In the genomic region with DNA sequence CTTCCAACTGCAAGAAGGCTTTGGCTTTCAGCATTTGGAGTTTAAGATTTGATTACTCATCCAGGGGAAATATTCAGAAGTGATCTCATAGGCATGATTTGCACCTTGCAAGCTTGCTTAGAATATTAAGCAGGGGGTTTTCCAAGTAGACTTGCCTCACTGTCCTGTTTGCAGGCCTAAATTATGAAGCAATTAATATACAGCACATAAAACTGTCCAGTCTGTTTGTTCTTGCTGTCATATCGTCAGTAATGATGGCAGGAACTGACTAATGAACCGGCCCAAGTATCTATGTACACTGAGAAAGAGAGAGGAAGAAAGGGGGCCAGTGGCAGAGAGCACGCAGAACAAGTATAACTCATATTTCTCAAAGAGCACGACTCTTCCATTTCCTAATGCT, we compare ENCODE assay signal across 9 cellular contexts.
DNase-seq lines count a peak whose midpoint lies in the region; ATAC-seq, FAIRE-seq and TF ChIP-seq lines count a peak whose summit lies in the region.
"Had no signal": no experiment of that assay in that cellular context is flagged by ENCODE, and none has a peak within 500 bp of the region (broad histone marks: within the 10 kb centered on the region; RNA-seq: fewer than 3 reads in every experiment).

No MANE protein-coding gene starts in this region.

- no peak for TF ChIP-seq CTCF in bronchial epithelial cell (IDR thresholded peaks at IDR 0.05; ENCODE audit: insufficient read depth, low read length, severe bottlenecking)
- TF ChIP-seq CTCF in nephron progenitor cell (IDR thresholded peaks at IDR 0.05), result no peak
- TF ChIP-seq CTCF in heart right ventricle (IDR thresholded peaks at IDR 0.05), result no peak

- 47 to 63% methylated on average over 4 of the region's 4 CpGs for WGBS in heart right ventricle, 2 donors

- H3K27ac Mint-ChIP-seq in nephron progenitor cell, result peak overlapping the region; percentile 97

- intact Hi-C loops in heart right ventricle (cut with DNase I), result no loop called here

- H3K27ac ChIP-seq in heart right ventricle, result no peak overlapping the region

- peaks cover 0 to 14% (median 0%) of the 10 kb centered on the region in 9 donors for H3K4me1 ChIP-seq in heart right ventricle

- ATAC-seq in GM18511 (IDR thresholded peaks at IDR 0.05; ENCODE audit: unreplicated experiment) (no peak), GM19035 (IDR thresholded peaks at IDR 0.05; ENCODE audit: unreplicated experiment) (no peak), heart right ventricle (no peak)

- no peaks in the 10 kb centered on the region for H3K36me3 ChIP-seq in bronchial epithelial cell (ENCODE audit: control insufficient read depth, insufficient read depth, low read length)
- H3K36me3 ChIP-seq in heart right ventricle, result no peaks in the 10 kb centered on the region

- no peak for FAIRE-seq in bronchial epithelial cell (lab: Jason Lieb, UNC)

- H3K4me3 ChIP-seq in bronchial epithelial cell (ENCODE audit: low read depth, low read length) (no peak overlapping the region), heart right ventricle (no peak overlapping the region)

- no peaks in the 10 kb centered on the region for H3K9me3 Mint-ChIP-seq in nephron progenitor cell

- H3K27me3 ChIP-seq in bronchial epithelial cell (ENCODE audit: control insufficient read depth, insufficient read depth, low read length), result no peaks in the 10 kb centered on the region
- H3K27me3 ChIP-seq in heart right ventricle, result no peaks in the 10 kb centered on the region

- peaks cover 11% of the 10 kb centered on the region for H3K27me3 Mint-ChIP-seq in nephron progenitor cell (ENCODE audit: low read depth, poor library complexity)

- H3K36me3 Mint-ChIP-seq in nephron progenitor cell (ENCODE audit: low read depth), result no peaks in the 10 kb centered on the region

- no peaks in the 10 kb centered on the region for H3K9me3 ChIP-seq in heart right ventricle

- H3K4me3 Mint-ChIP-seq in nephron progenitor cell, result peak overlapping the region; percentile 68

- DNase-seq in DMS153 treated with DMSO at 0.1 percent for 48 hours (lab: John Stamatoyannopoulos, UW; ENCODE audit: unreplicated experiment) (peak; percentile 10), NCI-H510A treated with DMSO at 0.1 percent for 48 hours (lab: John Stamatoyannopoulos, UW) (peak; percentile 26), bronchial epithelial cell (ENCODE audit: low read depth) (peak; percentile 99), nephron progenitor cell (no peak), NCI-H1105 (lab: John Stamatoyannopoulos, UW) (no peak), heart right ventricle (no peak)
- DNase-seq: NCI-H524 had no signal

- H3K4me1 Mint-ChIP-seq in nephron progenitor cell, result peaks cover 75% of the 10 kb centered on the region

Comparison
In these comparisons a context has a peak if more than half of its experiments do, and no peak if none do; other contexts are left out.
1. DNase-seq: peak in DMS153 treated with DMSO at 0.1 percent for 48 hours (single experiment), NCI-H510A treated with DMSO at 0.1 percent for 48 hours (single experiment) and bronchial epithelial cell (single experiment); none in nephron progenitor cell (single experiment), NCI-H1105 (single experiment) and heart right ventricle (0 of 2).